22 cellular contexts compared by ENCODE assay signal in the genomic region with DNA sequence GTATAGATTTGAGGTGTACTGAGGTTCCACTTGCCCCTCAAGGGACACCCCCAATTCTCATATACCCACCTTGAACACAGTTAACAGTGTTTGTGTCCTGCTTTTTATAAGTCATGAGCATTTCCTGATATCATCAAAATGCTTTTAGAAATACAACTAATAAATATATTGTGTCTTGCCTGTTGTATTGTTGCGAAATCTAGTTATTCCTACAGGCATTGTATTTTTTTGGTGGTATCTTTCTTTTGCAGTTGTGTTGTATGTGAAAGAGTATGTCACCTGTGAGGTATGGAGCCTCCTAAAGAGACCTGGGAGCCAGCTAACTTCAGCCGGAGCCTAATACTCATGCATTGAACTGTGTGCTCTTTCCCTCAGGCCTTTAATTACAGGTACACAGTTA. TPM values are rescaled to one million over a fixed set of nuclear protein-coding genes. Genes with fewer than 3 reads are reported as not detected.
DNase-seq lines count a peak whose midpoint lies in the region; ATAC-seq, FAIRE-seq and TF ChIP-seq lines count a peak whose summit lies in the region.
"Had no signal": no experiment of that assay in that cellular context is flagged by ENCODE, and none has a peak within 500 bp of the region (broad histone marks: within the 10 kb centered on the region; RNA-seq: fewer than 3 reads in every experiment).

No MANE protein-coding gene starts in this region.

- H3K4me1 Mint-ChIP-seq in HFFc6 (ENCODE audit: low read depth), result peaks cover 66% of the 10 kb centered on the region
- peaks cover 7% of the 10 kb centered on the region for H3K4me1 Mint-ChIP-seq in endodermal cell

- H3K36me3 ChIP-seq in K562 (ENCODE audit: control insufficient read depth, insufficient read depth, low read length) (no peaks in the 10 kb centered on the region), endodermal cell (ENCODE audit: control insufficient read depth, insufficient read depth, low read length) (no peaks in the 10 kb centered on the region), stomach (no peaks in the 10 kb centered on the region)

- peaks cover 92% of the 10 kb centered on the region for H3K79me2 ChIP-seq in K562 (ENCODE audit: control insufficient read depth, insufficient read depth, low read length)

- H3K4me3 Mint-ChIP-seq in HFFc6, result no peak overlapping the region
- H3K4me3 Mint-ChIP-seq in endodermal cell, result no peak overlapping the region
- H3K4me3 Mint-ChIP-seq: B cell; CD4-positive, CD25-positive, alpha-beta regulatory T cell; CD8-positive, alpha-beta T cell; H9 had no signal

- POLR2A ChIA-PET in A549 (lab: Yijun Ruan, JAX) (no interaction called here), K562 (lab: Yijun Ruan, JAX) (interaction anchor here (0.6 to 1.4 kb wide), 5 partner anchors 10 to 639 kb away, joined by 3 to 5 read pairs (median 4); no protein-coding TSS in a partner anchor)

- H3K4me2 ChIP-seq in A549 (0 out of 3 replicates have a peak overlapping the region, but pooled peaks have one; percentile 27), K562 (ENCODE audit: insufficient read depth, low read length) (no peak overlapping the region)
- H3K4me2 ChIP-seq: BLaER1 had no signal

- H3K9me3 ChIP-seq in A549, result no peaks in the 10 kb centered on the region
- H3K9me3 ChIP-seq in K562 (replicated peaks; ENCODE audit: control insufficient read depth, insufficient read depth, low read depth, low read length), result no peaks in the 10 kb centered on the region
- no peaks in the 10 kb centered on the region for H3K9me3 ChIP-seq in endodermal cell (ENCODE audit: control insufficient read depth, low read length)
- no peaks in the 10 kb centered on the region for H3K9me3 ChIP-seq in stomach
- H3K9me3 ChIP-seq: Caco-2 had no signal

- no peaks in the 10 kb centered on the region for H3K27me3 ChIP-seq in K562 (ENCODE audit: control insufficient read depth in 2 of 2, insufficient read depth in 2 of 2, low read length in 2 of 2)
- no peaks in the 10 kb centered on the region for H3K27me3 ChIP-seq in endodermal cell (ENCODE audit: control insufficient read depth, insufficient read depth, low read length, poor library complexity, severe bottlenecking)
- H3K27me3 ChIP-seq in stomach, result no peaks in the 10 kb centered on the region
- H3K27me3 ChIP-seq: BLaER1 had no signal

- H4K20me1 ChIP-seq in K562 (replicated peaks; ENCODE audit: control insufficient read depth, insufficient read depth, low read length), result peaks cover 18% of the 10 kb centered on the region

- peaks cover 2% of the 10 kb centered on the region for H3K9me1 ChIP-seq in K562 (ENCODE audit: control insufficient read depth, insufficient read depth, low read length)

- H3K4me3 ChIP-seq in A549 (no peak overlapping the region), K562 (no peak overlapping the region), endodermal cell (ENCODE audit: low read length) (no peak overlapping the region), stomach (no peak overlapping the region)
- H3K4me3 ChIP-seq: BLaER1, GM12878, GM23248 had no signal

- no peak for ATAC-seq in A549
- ATAC-seq in K562, result no peak
- ATAC-seq in HG02970 (IDR thresholded peaks at IDR 0.05; ENCODE audit: low FRiP score, unreplicated experiment), result no peak
- ATAC-seq: CD8-positive, alpha-beta T cell; GM12878; HCT116 had no signal

- H3K27ac Mint-ChIP-seq in HFFc6 (peak overlapping the region; percentile 57), endodermal cell (peak overlapping the region; percentile 41)
- H3K27ac Mint-ChIP-seq: B cell; CD4-positive, CD25-positive, alpha-beta regulatory T cell; CD8-positive, alpha-beta T cell had no signal

- intact Hi-C loops in K562 (cut with micrococcal nuclease), result no loop called here
- intact Hi-C loops in stomach (cut with DNase I; ENCODE audit: low total_unique reads), result no loop called here

- DNase-seq in A549 (ENCODE audit: low read depth in 1 of 2, low spot score in 1 of 2), result no peak
- no peak for DNase-seq in HFFc6
- no peak for DNase-seq in K562 (ENCODE audit: extremely low read depth in 1 of 4, low spot score in 3 of 4)
- no peak for DNase-seq in endodermal cell
- no peak for DNase-seq in cortex of kidney (lab: John Stamatoyannopoulos, UW)
- no peak for DNase-seq in stomach
- DNase-seq in NCI-H2196 treated with DMSO at 0.1 percent for 48 hours (lab: John Stamatoyannopoulos, UW; ENCODE audit: unreplicated experiment), result no peak
- DNase-seq: Caco-2; CD4-positive, CD25-positive, alpha-beta regulatory T cell; CD8-positive, alpha-beta T cell; DMS 273 treated with DMSO at 0.1 percent for 48 hours; DMS79; GDM1; H9 had no signal

- H2AFZ ChIP-seq in K562 (ENCODE audit: low read depth, low read length), result no peak overlapping the region
- H2AFZ ChIP-seq: GM23248 had no signal

- H3K9ac ChIP-seq in K562 (ENCODE audit: insufficient read depth in 1 of 2, low read depth in 2 of 2, low read length in 2 of 2) (no peak overlapping the region), endodermal cell (ENCODE audit: extremely low read depth, low read length, poor library complexity, severe bottlenecking) (no peak overlapping the region)
- H3K9ac ChIP-seq: BLaER1 had no signal

- no peaks in the 10 kb centered on the region for H3K27me3 Mint-ChIP-seq in HFFc6 (ENCODE audit: insufficient read depth)
- no peaks in the 10 kb centered on the region for H3K27me3 Mint-ChIP-seq in endodermal cell (ENCODE audit: insufficient read depth)
- H3K27me3 Mint-ChIP-seq: B cell; CD4-positive, CD25-positive, alpha-beta regulatory T cell had no signal

- H3K27ac ChIP-seq in A549 (0 out of 6 replicates have a peak overlapping the region, but pooled peaks of 1 of the 2 experiments have one; percentile 21), K562 (ENCODE audit: extremely low read depth, low read depth, low read length) (no peak overlapping the region), endodermal cell (ENCODE audit: low read depth, low read length) (no peak overlapping the region), stomach (no peak overlapping the region)
- H3K27ac ChIP-seq: BLaER1, C4-2B had no signal

- H3K9me3 Mint-ChIP-seq in HFFc6, result no peaks in the 10 kb centered on the region
- H3K9me3 Mint-ChIP-seq in endodermal cell, result no peaks in the 10 kb centered on the region
- H3K9me3 Mint-ChIP-seq: CD4-positive, CD25-positive, alpha-beta regulatory T cell; CD8-positive, alpha-beta T cell; H9 had no signal

- BruUV-seq in K562 (replicated peaks; lab: Mats Ljungman, UMichigan), result no TSS peak

- CTCF ChIA-PET in A549 (lab: Yijun Ruan, JAX) (no interaction called here), K562 (lab: Yijun Ruan, JAX; ENCODE audit: low intra/inter-chr PET ratio) (no interaction called here)

- TF ChIP-seq POLR2A in A549 (IDR thresholded peaks at IDR 0.05; ENCODE audit: low read length) (no peak), K562 (conservative IDR thresholded peaks at IDR 0.05) (no peak), stomach (IDR thresholded peaks at IDR 0.05) (no peak)

- TF ChIP-seq EP300 in A549 (IDR thresholded peaks at IDR 0.05) (no peak), K562 (IDR thresholded peaks at IDR 0.05; ENCODE audit: low read length) (no peak), stomach (IDR thresholded peaks at IDR 0.05) (no peak)

- in situ Hi-C loops in K562 (cut with MboI), result no loop called here

- WGBS in A549 (ENCODE audit: missing lambda C conversion rate), result 86% methylated on average over 2 of the region's 2 CpGs
- 88% methylated on average over 2 of the region's 2 CpGs for WGBS in K562 (ENCODE audit: insufficient coverage, low coverage, missing lambda C conversion rate)
- 89 to 100% methylated on average over 1 to 2 of the region's 2 CpGs for WGBS in endodermal cell (ENCODE audit: insufficient coverage in 1 of 2, insufficient read length in 1 of 2), 2 experiments
- 93 to 99% (median 98%) methylated on average over 2 of the region's 2 CpGs for WGBS in stomach, 5 donors

- FAIRE-seq in A549 (lab: Jason Lieb, UNC), result no peak
- FAIRE-seq in K562 (lab: Jason Lieb, UNC), result no peak
- FAIRE-seq: GM12878, GM19239 had no signal

- no peaks in the 10 kb centered on the region for H3K36me3 Mint-ChIP-seq in HFFc6 (ENCODE audit: low read depth)
- peaks cover 5% of the 10 kb centered on the region for H3K36me3 Mint-ChIP-seq in endodermal cell (ENCODE audit: low read depth)

- H3K4me1 ChIP-seq in A549 (peaks cover 28% of the 10 kb centered on the region), K562 (replicated peaks in 1 of 2; ENCODE audit: control insufficient read depth in 2 of 2, insufficient read depth in 2 of 2, low read length in 2 of 2) (peaks cover 0 to 9% of the 10 kb centered on the region in 2 experiments; a peak in 2 of 5 replicates), endodermal cell (ENCODE audit: control insufficient read depth, insufficient read depth, low read length) (no peaks in the 10 kb centered on the region), stomach (peaks cover 0 to 44% (median 17%) of the 10 kb centered on the region in 4 donors)
- H3K4me1 ChIP-seq: BLaER1, Caco-2 had no signal

- TF ChIP-seq RAD21 in A549 (conservative IDR thresholded peaks at IDR 0.05 in 1 of 2, IDR thresholded peaks at IDR 0.05 in 1 of 2) (no peak), K562 (CRISPR knock-in tag; conservative IDR thresholded peaks at IDR 0.05 in 1 of 2, IDR thresholded peaks at IDR 0.05 in 1 of 2) (no peak)

- TF ChIP-seq CTCF in A549 (IDR thresholded peaks at IDR 0.05) (no peak), HFFc6 (IDR thresholded peaks at IDR 0.05) (no peak), K562 (IDR thresholded peaks at IDR 0.05 in 2 of 3, conservative IDR thresholded peaks at IDR 0.05 in 1 of 3; ENCODE audit: insufficient read depth in 2 of 3, low read depth in 1 of 3, low read length in 3 of 3) (no peak), endodermal cell (conservative IDR thresholded peaks at IDR 0.05) (no peak), stomach (IDR thresholded peaks at IDR 0.05) (no peak)

RNA-seq across cellular contexts. Expression of a gene that starts 40.7 kb away (rescaled TPM):
- polyA plus RNA-seq in A549 (2011; rRNA removed) (36.7 and 42.7 TPM in 2 replicates), A549 (2017; fragmentation: RNase III; extraction: RNeasy Plus Mini Kit Qiagen cat#74134 plus additional on column Dnase treatment) (17.5 to 20.1 TPM (median 18.6 TPM) in 3 replicates), K562 (2011; rRNA removed) (45.2 and 45.8 TPM in 2 replicates), K562 (2014; fragmentation: Illumina TruSeq; extraction: Trizol) (39.0 and 42.1 TPM in 2 replicates), K562 (2014; fragmentation: Nextera tagmentation; extraction: Ambion mirVana) (1 to 10 TPM; 8.1 to 8.9 TPM), K562 (2014; rRNA removed) (21.9 and 23.0 TPM in 2 replicates), stomach (1 to 10 TPM; 6.2 to 7.7 (median 6.6) TPM)
- 16.8 and 16.9 TPM in 2 replicates for polyA plus RNA-seq in A549 (2012; cell fraction: cytosol; rRNA removed)
- 11.3 and 16.1 TPM in 2 replicates for polyA plus RNA-seq in A549 (2012; cell fraction: nucleus; rRNA removed)
- 88.1 and 108 TPM in 2 replicates for polyA minus RNA-seq in A549 (2011; rRNA and poly(A)+ RNA removed)
- total RNA-seq in HFFc6 (2021; fragmentation: NEBNext Ultra II Directional; extraction: Animal tissue kit (Norgen Biotek cat#: 25700)), result 10 to 100 TPM; 28.4 to 34.8 (median 33.8) TPM
- total RNA-seq in K562 (2011; cell fraction: chromatin; rRNA removed; ENCODE audit: low replicate concordance), result 97.4 and 107 TPM in 2 replicates
- 24.0 and 27.2 TPM in 2 replicates for total RNA-seq in K562 (2011; cell fraction: nucleolus; rRNA removed)
- 47.5 and 53.3 TPM in 2 replicates for total RNA-seq in K562 (2011; cell fraction: nucleoplasm; rRNA removed)
- total RNA-seq in K562 (2014; rRNA removed) (28.2 and 29.1 TPM in 2 replicates), K562 (2014; rRNA removed; fragmentation: Illumina TruSeq; extraction: Trizol) (40.8 and 49.6 TPM in 2 replicates), K562 (2015; rRNA removed; fragmentation: Illumina TruSeq; extraction: Trizol) (40.1 and 43.3 TPM in 2 replicates), K562 (2021) (42.3 and 44.8 TPM in 2 replicates), endodermal cell (10 to 100 TPM; 55.1 to 58.2 TPM), stomach (100 to 1,000 TPM in 1 of 5 donors, 10 to 100 TPM in 4; 13.4 to 226 (median 25.2) TPM)
- polyA plus RNA-seq in K562 (2011; cell fraction: cytosol; rRNA removed), result 17.9 and 27.1 TPM in 2 replicates
- 32.7 and 41.9 TPM in 2 replicates for polyA plus RNA-seq in K562 (2011; cell fraction: nucleus; rRNA removed)
- 19.0 and 20.5 TPM in 2 replicates for polyA plus RNA-seq in K562 (2012)
- polyA minus RNA-seq in K562 (2011; rRNA and poly(A)+ RNA removed), result 137 and 190 TPM in 2 replicates
- polyA minus RNA-seq in K562 (2011; cell fraction: cytosol; rRNA and poly(A)+ RNA removed), result 45.0 and 56.9 TPM in 2 replicates
- 19.1 and 40.3 TPM in 2 replicates for polyA minus RNA-seq in K562 (2011; cell fraction: nucleus; rRNA and poly(A)+ RNA removed)
- 36.5 TPM for polyA plus RNA-seq in endodermal cell (2013, experiment 1 of 2)
- polyA plus RNA-seq in endodermal cell (2013, experiment 2 of 2), result 33.5 TPM
